Comparison of ENCODE assay signal across 1 cellular context in genomic region chr1:220767312-220768126, GRCh38.
TF ChIP-seq lines count a peak whose summit lies in the region.

No MANE protein-coding gene starts in this region.

TF ChIP-seq in WTC11, 78 proteins besides CTCF, POLR2A, EP300 and RAD21 (continued from another document):
- TF ChIP-seq HMGXB4 (CRISPR knock-in tag; IDR thresholded peaks at IDR 0.05) = no peak
- no peak for TF ChIP-seq ZMAT4 (CRISPR knock-in tag; IDR thresholded peaks at IDR 0.05)
- no peak for TF ChIP-seq ZBTB21 (CRISPR knock-in tag; IDR thresholded peaks at IDR 0.05; ENCODE audit: borderline replicate concordance)
